In genomic region chr20:40680560-40680959, GRCh38 we compare ENCODE assay signal across 13 cellular contexts. TPM values are rescaled to one million over a fixed set of nuclear protein-coding genes. Genes with fewer than 3 reads are reported as not detected.
A peak's percentile ranks its signal among the peaks of the same experiment; 100 is the strongest.
DNase-seq lines count a peak whose midpoint lies in the region; ATAC-seq, FAIRE-seq and TF ChIP-seq lines count a peak whose summit lies in the region.
"Had no signal": no experiment of that assay in that cellular context is flagged by ENCODE, and none has a peak within 500 bp of the region (broad histone marks: within the 10 kb centered on the region; RNA-seq: fewer than 3 reads in every experiment).

No MANE protein-coding gene starts in this region.

- DNase-seq in spleen (no peak), AG08395 (ENCODE audit: low spot score) (no peak), RCC 7860 (ENCODE audit: low spot score) (no peak), pons (ENCODE audit: low spot score) (no peak)
- DNase-seq in activated CD4-positive, CD25-positive, alpha-beta regulatory T cell (lab: John Stamatoyannopoulos, UW): no peak
- DNase-seq: CD8-positive, alpha-beta T cell; GM23248; hypothalamus; NCI-H446; RPMI8226 had no signal

- peaks cover 0 to 67% (median 19%) of the 10 kb centered on the region in 7 donors for H3K27me3 ChIP-seq in spleen (replicated peaks in 1 of 7)

- H3K4me1 ChIP-seq in spleen: peaks cover 10 to 98% (median 63%) of the 10 kb centered on the region in 6 donors

- H3K27ac ChIP-seq in spleen: peak overlapping the region in 5 of 8 donors; percentile 32 to 94 (median 90)
- H3K27ac ChIP-seq: GM23248 had no signal

- WGBS in spleen, 5 donors: 37 to 68% (median 59%) methylated on average over 2 of the region's 2 CpGs

- intact Hi-C loops in spleen (cut with DNase I; ENCODE audit: low total_unique reads): loop anchor here (10.0 kb wide), 1 partner anchor 416 kb away; no protein-coding TSS in a partner anchor

- FAIRE-seq in RCC 7860 (lab: Jason Lieb, UNC): no peak

- H3K9me3 ChIP-seq in spleen: no peaks in the 10 kb centered on the region

- ATAC-seq in GM18858 (IDR thresholded peaks at IDR 0.05; ENCODE audit: unreplicated experiment): peak; percentile 73
- peak; percentile 79 for ATAC-seq in GM21576 (IDR thresholded peaks at IDR 0.05; ENCODE audit: unreplicated experiment)
- ATAC-seq in HG03108 (IDR thresholded peaks at IDR 0.05; ENCODE audit: unreplicated experiment): peak; percentile 70
- ATAC-seq: CD8-positive, alpha-beta T cell had no signal

- H3K36me3 ChIP-seq in spleen: peaks cover 0 to 23% (median 0%) of the 10 kb centered on the region in 6 donors

- TF ChIP-seq CTCF in spleen (IDR thresholded peaks at IDR 0.05 in 8 of 11, conservative IDR thresholded peaks at IDR 0.05 in 3 of 11): no peak

- TF ChIP-seq POLR2A in spleen (IDR thresholded peaks at IDR 0.05): no peak

- no peak overlapping the region for H3K4me3 ChIP-seq in spleen
- H3K4me3 ChIP-seq: GM23248 had no signal

RNA-seq across cellular contexts. Expression of gene MAFB, which starts 8.5 kb away (rescaled TPM):
- 100 to 1,000 TPM; 140 to 295 (median 194) TPM for total RNA-seq in spleen
- 10 to 100 TPM; 18.7 to 53.2 (median 27.3) TPM for polyA plus RNA-seq in spleen
